Comparison of ENCODE assay signal across 1 cellular context in genomic region chr20:58407201-58407873, GRCh38.
TF ChIP-seq lines count a peak whose summit lies in the region.

No MANE protein-coding gene starts in this region.

TF ChIP-seq in GM23338, 12 proteins besides CTCF, POLR2A, EP300 and RAD21 (continued from another document):
- TF ChIP-seq, protein P1, sequence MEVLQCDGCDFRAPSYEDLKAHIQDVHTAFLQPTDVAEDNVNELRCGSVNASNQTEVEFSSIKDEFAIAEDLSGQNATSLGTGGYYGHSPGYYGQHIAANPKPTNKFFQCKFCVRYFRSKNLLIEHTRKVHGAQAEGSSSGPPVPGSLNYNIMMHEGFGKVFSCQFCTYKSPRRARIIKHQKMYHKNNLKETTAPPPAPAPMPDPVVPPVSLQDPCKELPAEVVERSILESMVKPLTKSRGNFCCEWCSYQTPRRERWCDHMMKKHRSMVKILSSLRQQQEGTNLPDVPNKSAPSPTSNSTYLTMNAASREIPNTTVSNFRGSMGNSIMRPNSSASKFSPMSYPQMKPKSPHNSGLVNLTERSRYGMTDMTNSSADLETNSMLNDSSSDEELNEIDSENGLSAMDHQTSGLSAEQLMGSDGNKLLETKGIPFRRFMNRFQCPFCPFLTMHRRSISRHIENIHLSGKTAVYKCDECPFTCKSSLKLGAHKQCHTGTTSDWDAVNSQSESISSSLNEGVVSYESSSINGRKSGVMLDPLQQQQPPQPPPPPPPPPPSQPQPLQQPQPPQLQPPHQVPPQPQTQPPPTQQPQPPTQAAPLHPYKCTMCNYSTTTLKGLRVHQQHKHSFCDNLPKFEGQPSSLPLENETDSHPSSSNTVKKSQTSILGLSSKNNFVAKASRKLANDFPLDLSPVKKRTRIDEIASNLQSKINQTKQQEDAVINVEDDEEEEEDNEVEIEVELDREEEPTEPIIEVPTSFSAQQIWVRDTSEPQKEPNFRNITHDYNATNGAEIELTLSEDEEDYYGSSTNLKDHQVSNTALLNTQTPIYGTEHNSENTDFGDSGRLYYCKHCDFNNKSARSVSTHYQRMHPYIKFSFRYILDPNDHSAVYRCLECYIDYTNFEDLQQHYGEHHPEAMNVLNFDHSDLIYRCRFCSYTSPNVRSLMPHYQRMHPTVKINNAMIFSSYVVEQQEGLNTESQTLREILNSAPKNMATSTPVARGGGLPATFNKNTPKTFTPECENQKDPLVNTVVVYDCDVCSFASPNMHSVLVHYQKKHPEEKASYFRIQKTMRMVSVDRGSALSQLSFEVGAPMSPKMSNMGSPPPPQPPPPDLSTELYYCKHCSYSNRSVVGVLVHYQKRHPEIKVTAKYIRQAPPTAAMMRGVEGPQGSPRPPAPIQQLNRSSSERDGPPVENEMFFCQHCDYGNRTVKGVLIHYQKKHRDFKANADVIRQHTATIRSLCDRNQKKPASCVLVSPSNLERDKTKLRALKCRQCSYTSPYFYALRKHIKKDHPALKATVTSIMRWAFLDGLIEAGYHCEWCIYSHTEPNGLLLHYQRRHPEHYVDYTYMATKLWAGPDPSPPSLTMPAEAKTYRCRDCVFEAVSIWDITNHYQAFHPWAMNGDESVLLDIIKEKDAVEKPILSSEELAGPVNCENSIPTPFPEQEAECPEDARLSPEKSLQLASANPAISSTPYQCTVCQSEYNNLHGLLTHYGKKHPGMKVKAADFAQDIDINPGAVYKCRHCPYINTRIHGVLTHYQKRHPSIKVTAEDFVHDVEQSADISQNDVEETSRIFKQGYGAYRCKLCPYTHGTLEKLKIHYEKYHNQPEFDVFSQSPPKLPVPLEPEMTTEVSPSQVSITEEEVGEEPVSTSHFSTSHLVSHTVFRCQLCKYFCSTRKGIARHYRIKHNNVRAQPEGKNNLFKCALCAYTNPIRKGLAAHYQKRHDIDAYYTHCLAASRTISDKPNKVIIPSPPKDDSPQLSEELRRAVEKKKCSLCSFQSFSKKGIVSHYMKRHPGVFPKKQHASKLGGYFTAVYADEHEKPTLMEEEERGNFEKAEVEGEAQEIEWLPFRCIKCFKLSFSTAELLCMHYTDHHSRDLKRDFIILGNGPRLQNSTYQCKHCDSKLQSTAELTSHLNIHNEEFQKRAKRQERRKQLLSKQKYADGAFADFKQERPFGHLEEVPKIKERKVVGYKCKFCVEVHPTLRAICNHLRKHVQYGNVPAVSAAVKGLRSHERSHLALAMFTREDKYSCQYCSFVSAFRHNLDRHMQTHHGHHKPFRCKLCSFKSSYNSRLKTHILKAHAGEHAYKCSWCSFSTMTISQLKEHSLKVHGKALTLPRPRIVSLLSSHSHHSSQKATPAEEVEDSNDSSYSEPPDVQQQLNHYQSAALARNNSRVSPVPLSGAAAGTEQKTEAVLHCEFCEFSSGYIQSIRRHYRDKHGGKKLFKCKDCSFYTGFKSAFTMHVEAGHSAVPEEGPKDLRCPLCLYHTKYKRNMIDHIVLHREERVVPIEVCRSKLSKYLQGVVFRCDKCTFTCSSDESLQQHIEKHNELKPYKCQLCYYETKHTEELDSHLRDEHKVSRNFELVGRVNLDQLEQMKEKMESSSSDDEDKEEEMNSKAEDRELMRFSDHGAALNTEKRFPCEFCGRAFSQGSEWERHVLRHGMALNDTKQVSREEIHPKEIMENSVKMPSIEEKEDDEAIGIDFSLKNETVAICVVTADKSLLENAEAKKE (CRISPR knock-in tag; IDR thresholded peaks at IDR 0.05) = no peak
- no peak for TF ChIP-seq STAT1 (IDR thresholded peaks at IDR 0.05; ENCODE audit: unreplicated experiment)
- no peak for TF ChIP-seq EZH2phosphoT487 (IDR thresholded peaks at IDR 0.05; ENCODE audit: unreplicated experiment)
- no peak for TF ChIP-seq JUNB (IDR thresholded peaks at IDR 0.05; ENCODE audit: unreplicated experiment)
